9 cellular contexts compared by ENCODE assay signal in the genomic region with DNA sequence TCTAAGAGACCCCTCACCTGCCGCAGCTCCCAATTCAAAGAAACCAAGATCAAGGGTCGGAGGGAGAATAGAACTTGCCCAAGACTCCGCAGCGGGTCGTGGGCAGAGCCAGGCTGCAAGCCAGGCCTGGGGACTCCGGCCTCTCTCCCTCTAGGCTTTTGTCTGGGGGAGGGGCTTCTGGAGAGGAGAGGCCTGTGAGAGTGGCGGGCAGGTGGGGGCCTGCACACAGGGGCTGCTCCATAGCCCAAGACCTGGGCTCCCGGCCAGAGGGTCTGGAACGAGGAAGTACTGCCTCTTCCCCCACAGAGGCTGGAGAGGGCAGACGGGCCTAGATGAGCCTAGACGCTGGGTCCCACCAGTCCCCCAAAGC. TPM values are rescaled to one million over a fixed set of nuclear protein-coding genes. Genes with fewer than 3 reads are reported as not detected.
A peak's percentile ranks its signal among the peaks of the same experiment; 100 is the strongest.
DNase-seq lines count a peak whose midpoint lies in the region; ATAC-seq and TF ChIP-seq lines count a peak whose summit lies in the region.
"Had no signal": no experiment of that assay in that cellular context is flagged by ENCODE, and none has a peak within 500 bp of the region (broad histone marks: within the 10 kb centered on the region; RNA-seq: fewer than 3 reads in every experiment).

No MANE protein-coding gene starts in this region.

- TF ChIP-seq CTCF in GM12865 (IDR thresholded peaks at IDR 0.05; ENCODE audit: insufficient read depth, low read depth, low read length, missing control alignments) (no peak), esophagus squamous epithelium (IDR thresholded peaks at IDR 0.05) (no peak), psoas muscle (IDR thresholded peaks at IDR 0.05) (no peak), MM.1S (IDR thresholded peaks at IDR 0.05; ENCODE audit: low read length) (no peak)

- TF ChIP-seq POLR2A in esophagus squamous epithelium (IDR thresholded peaks at IDR 0.05) = no peak

- H3K36me3 Mint-ChIP-seq in T-helper 17 cell (ENCODE audit: low read depth) = no peaks in the 10 kb centered on the region

- H3K4me2 ChIP-seq in MM.1S (ENCODE audit: low read depth, low read length) = no peak overlapping the region

- H3K27ac ChIP-seq in esophagus squamous epithelium = peak overlapping the region; percentile 77 to 91 (median 86)
- H3K27ac ChIP-seq in psoas muscle = peak overlapping the region; percentile 37
- H3K27ac ChIP-seq in MM.1S (ENCODE audit: low read length) = no peak overlapping the region
- H3K27ac ChIP-seq in SJCRH30 = no peak overlapping the region

- no peaks in the 10 kb centered on the region for H3K27me3 Mint-ChIP-seq in T-helper 17 cell

- peak overlapping the region; percentile 99 for H3K4me3 Mint-ChIP-seq in T-helper 17 cell

- H3K9me3 ChIP-seq in T-helper 17 cell (ENCODE audit: control insufficient read depth, low read length, poor library complexity, severe bottlenecking) (no peaks in the 10 kb centered on the region), esophagus squamous epithelium (no peaks in the 10 kb centered on the region), psoas muscle (no peaks in the 10 kb centered on the region), MM.1S (replicated peaks; ENCODE audit: insufficient read depth, low read length) (no peaks in the 10 kb centered on the region), SJCRH30 (replicated peaks) (no peaks in the 10 kb centered on the region)

- no peaks in the 10 kb centered on the region for H3F3A ChIP-seq in MM.1S (ENCODE audit: insufficient read depth, low read length)

- DNase-seq in GM12865 (ENCODE audit: low read depth) (no peak), T-helper 17 cell (no peak), esophagus squamous epithelium (lab: John Stamatoyannopoulos, UW) (no peak), psoas muscle (no peak), MM.1S (no peak), HK-2 (ENCODE audit: unreplicated experiment) (no peak), SJCRH30 (no peak)
- DNase-seq: NCI-H446 treated with DMSO at 0.1 percent for 48 hours had no signal

- no peaks in the 10 kb centered on the region for H4K20me1 ChIP-seq in MM.1S (ENCODE audit: insufficient read depth, low read length)

- ATAC-seq in T-helper 17 cell = no peak
- no peak for ATAC-seq in psoas muscle
- no peak for ATAC-seq in GM19467 (IDR thresholded peaks at IDR 0.05; ENCODE audit: unreplicated experiment)

- peak overlapping the region; percentile 100 for H3K27ac Mint-ChIP-seq in T-helper 17 cell

- H3K27me3 ChIP-seq in esophagus squamous epithelium (no peaks in the 10 kb centered on the region), psoas muscle (ENCODE audit: insufficient read depth in 3 of 3, low read length in 2 of 3) (no peaks in the 10 kb centered on the region), MM.1S (replicated peaks; ENCODE audit: insufficient read depth, low read length) (no peaks in the 10 kb centered on the region), SJCRH30 (no peaks in the 10 kb centered on the region)

- no peak overlapping the region for H2AFZ ChIP-seq in MM.1S (ENCODE audit: low read length)

- peaks cover 8% of the 10 kb centered on the region; the same call in 1 of the 2 replicates for H3K79me2 ChIP-seq in MM.1S (ENCODE audit: low read length)

- H3K9me2 ChIP-seq in MM.1S (replicated peaks; ENCODE audit: insufficient read depth, low read length) = no peaks in the 10 kb centered on the region

- intact Hi-C loops in esophagus squamous epithelium (cut with DNase I) (no loop called here), psoas muscle (cut with DNase I) (no loop called here)

- peak overlapping the region; percentile 64 for H3K4me3 ChIP-seq in GM12865 (ENCODE audit: low read depth, low read length)
- H3K4me3 ChIP-seq in esophagus squamous epithelium = peak overlapping the region in 3 of 4 donors; percentile 23 to 47 (median 34)
- no peak overlapping the region for H3K4me3 ChIP-seq in psoas muscle
- no peak overlapping the region for H3K4me3 ChIP-seq in MM.1S (ENCODE audit: low read length)
- H3K4me3 ChIP-seq in SJCRH30 = no peak overlapping the region

- no peak overlapping the region for H3K9ac ChIP-seq in MM.1S (ENCODE audit: low read length)

- WGBS in esophagus squamous epithelium, 2 donors = 9 to 31% methylated on average over 2 to 7 of the region's 11 CpGs
- 64 to 70% (median 66%) methylated on average over 10 to 11 of the region's 11 CpGs for WGBS in psoas muscle, 3 donors

- H3K36me3 ChIP-seq in esophagus squamous epithelium (peaks cover 0 to 16% (median 3%) of the 10 kb centered on the region in 3 donors), psoas muscle (ENCODE audit: insufficient read depth in 1 of 2, low read depth in 1 of 2) (peaks cover 0 to 9% of the 10 kb centered on the region in 2 donors), MM.1S (replicated peaks; ENCODE audit: insufficient read depth, low read length) (peaks cover 7% of the 10 kb centered on the region; the same call in 1 of the 2 replicates), SJCRH30 (no peaks in the 10 kb centered on the region)

- peaks cover 39% of the 10 kb centered on the region for H3K4me1 Mint-ChIP-seq in T-helper 17 cell

- H3K4me1 ChIP-seq in esophagus squamous epithelium (peaks cover 38 to 88% (median 61%) of the 10 kb centered on the region in 3 donors), psoas muscle (peaks cover 18% of the 10 kb centered on the region), MM.1S (ENCODE audit: low read length) (no peaks in the 10 kb centered on the region; the same call in 1 of the 2 replicates), SJCRH30 (peaks cover 28% of the 10 kb centered on the region)

RNA-seq across cellular contexts. Expression of gene ST6GALNAC6, which starts 5.1 kb away (rescaled TPM):
- total RNA-seq in T-helper 17 cell = 100 to 1,000 TPM in 1 of 2 donors, 10 to 100 TPM in 1; 74.5 to 108 TPM
- total RNA-seq in esophagus squamous epithelium = 10 to 100 TPM; 14.5 to 69.4 (median 26.1) TPM
- total RNA-seq in psoas muscle = 10 to 100 TPM; 20.3 to 26.1 (median 24.4) TPM
- polyA plus RNA-seq in psoas muscle = 10 to 100 TPM; 18.5 to 35.5 (median 31.0) TPM
- 59.9 and 61.5 TPM in 2 replicates for total RNA-seq in SJCRH30 (2014; rRNA removed; shearing (Covaris generic))

RNA-seq across cellular contexts. Expression of gene ST6GALNAC4, which starts 12.3 kb away (rescaled TPM):
- 10 to 100 TPM; 18.5 to 22.1 TPM for total RNA-seq in T-helper 17 cell
- 10 to 100 TPM; 12.5 to 33.0 (median 23.8) TPM for total RNA-seq in esophagus squamous epithelium
- 10 to 100 TPM in 3 of 4 donors, 1 to 10 TPM in 1; 8.9 to 52.6 (median 27.3) TPM for total RNA-seq in psoas muscle
- polyA plus RNA-seq in psoas muscle = 10 to 100 TPM; 14.0 to 31.4 (median 14.8) TPM
- 19.6 and 24.3 TPM in 2 replicates for total RNA-seq in SJCRH30 (2014; rRNA removed; shearing (Covaris generic))

RNA-seq across cellular contexts. Expression of gene PIP5KL1, which starts 26.1 kb away (rescaled TPM):
- total RNA-seq in T-helper 17 cell (1 to 10 TPM; 2.1 to 2.3 TPM), esophagus squamous epithelium (1 to 10 TPM in 3 of 4 donors, not detected in 1; 3.1 to 4.6 (median 3.6) TPM), psoas muscle (under 1 TPM in 2 of 4 donors, not detected in 2; 0.40 to 0.44 TPM)
- under 1 TPM in 2 of 3 donors, not detected in 1; 0.05 to 0.12 TPM for polyA plus RNA-seq in psoas muscle
- total RNA-seq in SJCRH30 (2014; rRNA removed; shearing (Covaris generic)) = 0.20 and 0.51 TPM in 2 replicates

RNA-seq across cellular contexts. Expression of gene AK1, which starts 27.0 kb away (rescaled TPM):
- total RNA-seq in T-helper 17 cell (10 to 100 TPM; 35.9 to 66.5 TPM), esophagus squamous epithelium (10 to 100 TPM; 11.1 to 36.1 (median 26.8) TPM), psoas muscle (100 to 1,000 TPM; 369 to 854 (median 688) TPM)
- 100 to 1,000 TPM; 310 to 845 (median 778) TPM for polyA plus RNA-seq in psoas muscle
- total RNA-seq in SJCRH30 (2014; rRNA removed; shearing (Covaris generic)) = 31.4 and 36.4 TPM in 2 replicates

RNA-seq across cellular contexts. Expression of gene DPM2, which starts 33.2 kb away (rescaled TPM):
- total RNA-seq in T-helper 17 cell (10 to 100 TPM; 23.3 to 26.2 TPM), esophagus squamous epithelium (10 to 100 TPM; 12.5 to 18.5 (median 15.7) TPM), psoas muscle (10 to 100 TPM in 3 of 4 donors, 1 to 10 TPM in 1; 9.7 to 17.4 (median 12.2) TPM)
- 10 to 100 TPM; 16.6 to 39.6 (median 37.1) TPM for polyA plus RNA-seq in psoas muscle
- total RNA-seq in SJCRH30 (2014; rRNA removed; shearing (Covaris generic)) = 44.7 and 46.4 TPM in 2 replicates

Comparison
In these comparisons a context has a peak if more than half of its experiments do, and no peak if none do; other contexts are left out.
1. H3K4me3 ChIP-seq: peak in GM12865 (single experiment) and esophagus squamous epithelium (3 of 4); none in psoas muscle (single experiment), MM.1S (single experiment) and SJCRH30 (single experiment).
2. H3K27ac ChIP-seq: peak in esophagus squamous epithelium (4 of 4) and psoas muscle (single experiment); none in MM.1S (single experiment) and SJCRH30 (single experiment).